Comparison of ENCODE assay signal across 11 cellular contexts in genomic region chr1:100955322-100955721, GRCh38. TPM values are rescaled to one million over a fixed set of nuclear protein-coding genes. Genes with fewer than 3 reads are reported as not detected.
DNase-seq lines count a peak whose midpoint lies in the region; ATAC-seq, FAIRE-seq and TF ChIP-seq lines count a peak whose summit lies in the region.
"Had no signal": no experiment of that assay in that cellular context is flagged by ENCODE, and none has a peak within 500 bp of the region (broad histone marks: within the 10 kb centered on the region; RNA-seq: fewer than 3 reads in every experiment).

No MANE protein-coding gene starts in this region.

- no peak for TF ChIP-seq POLR2A in GM12892 (IDR thresholded peaks at IDR 0.05; ENCODE audit: low read depth, low read length)

- FAIRE-seq in GM12892 (lab: Jason Lieb, UNC) = peak; percentile 21

- H3K27me3 ChIP-seq in A673 (replicated peaks; ENCODE audit: insufficient read depth, low read depth, low read length, poor library complexity) (no peaks in the 10 kb centered on the region), lower lobe of right lung (ENCODE audit: low read depth) (no peaks in the 10 kb centered on the region)
- H3K27me3 ChIP-seq: suprapubic skin had no signal

- peaks cover 61% of the 10 kb centered on the region for H3K4me1 Mint-ChIP-seq in activated naive CD8-positive, alpha-beta T cell treated with anti-CD3 and anti-CD28 coated beads, Interleukin-2, amount 50 U/mL, for 24 hours

- no peak overlapping the region for H3K4me3 ChIP-seq in A673 (ENCODE audit: low read depth, low read length, poor library complexity, severe bottlenecking)
- H3K4me3 ChIP-seq in foreskin fibroblast (ENCODE audit: low read depth in 1 of 2, low read length in 2 of 2) = no peak overlapping the region
- no peak overlapping the region for H3K4me3 ChIP-seq in lower lobe of right lung
- H3K4me3 ChIP-seq: suprapubic skin had no signal

- no peaks in the 10 kb centered on the region for H3K9me3 ChIP-seq in A673 (ENCODE audit: low read depth, low read length, poor library complexity, severe bottlenecking)
- no peaks in the 10 kb centered on the region for H3K9me3 ChIP-seq in lower lobe of right lung
- H3K9me3 ChIP-seq: suprapubic skin had no signal

- ATAC-seq in activated naive CD8-positive, alpha-beta T cell treated with anti-CD3 and anti-CD28 coated beads, Interleukin-2, amount 50 U/mL, for 24 hours = peak; percentile 47
- ATAC-seq in lower lobe of right lung = no peak
- ATAC-seq: naive thymus-derived CD4-positive, alpha-beta T cell had no signal

- no peaks in the 10 kb centered on the region for H3K27me3 Mint-ChIP-seq in activated naive CD8-positive, alpha-beta T cell treated with anti-CD3 and anti-CD28 coated beads, Interleukin-2, amount 50 U/mL, for 24 hours
- H3K27me3 Mint-ChIP-seq: naive thymus-derived CD4-positive, alpha-beta T cell had no signal

- no peak overlapping the region for H3K4me3 Mint-ChIP-seq in activated naive CD8-positive, alpha-beta T cell treated with anti-CD3 and anti-CD28 coated beads, Interleukin-2, amount 50 U/mL, for 24 hours

- H3K4me1 ChIP-seq in A673 (ENCODE audit: insufficient read depth, low read length, poor library complexity, severe bottlenecking) (peaks cover 47% of the 10 kb centered on the region), lower lobe of right lung (peaks cover 13% of the 10 kb centered on the region)

- peak overlapping the region; percentile 45 for H3K27ac ChIP-seq in A673 (ENCODE audit: low read depth, low read length, poor library complexity, severe bottlenecking)
- H3K27ac ChIP-seq in lower lobe of right lung = no peak overlapping the region
- H3K27ac ChIP-seq: suprapubic skin had no signal

- intact Hi-C loops in A673 (cut with micrococcal nuclease; ENCODE audit: unreplicated experiment) = loop anchor here (10.0 kb wide), 1 partner anchor 279 kb away; the partner anchor contains the start of gene S1PR1
- intact Hi-C loops in lower lobe of right lung (cut with DNase I) = no loop called here

- H3K36me3 ChIP-seq in A673 (ENCODE audit: insufficient read depth, low read length, poor library complexity, severe bottlenecking) = peaks cover 4% of the 10 kb centered on the region
- H3K36me3 ChIP-seq in lower lobe of right lung = peaks cover 5% of the 10 kb centered on the region

- H3K36me3 Mint-ChIP-seq in activated naive CD8-positive, alpha-beta T cell treated with anti-CD3 and anti-CD28 coated beads, Interleukin-2, amount 50 U/mL, for 24 hours (ENCODE audit: low read depth) = peaks cover 58% of the 10 kb centered on the region

- DNase-seq in A673 (ENCODE audit: low spot score) = peak; percentile 86
- no peak for DNase-seq in GM12892 (ENCODE audit: insufficient read length)
- no peak for DNase-seq in activated naive CD8-positive, alpha-beta T cell treated with anti-CD3 and anti-CD28 coated beads, Interleukin-2, amount 50 U/mL, for 24 hours
- peak; percentile 73 to 88 for DNase-seq in foreskin fibroblast
- no peak for DNase-seq in OCI-M1 (lab: John Stamatoyannopoulos, UW)
- no peak for DNase-seq in NCI-H774 (lab: John Stamatoyannopoulos, UW)
- no peak for DNase-seq in lower lobe of right lung
- DNase-seq in KG1 (lab: John Stamatoyannopoulos, UW) = no peak
- DNase-seq: Calu3; naive thymus-derived CD4-positive, alpha-beta T cell had no signal

- POLR2A ChIA-PET in A673 (lab: Charles Lee; ENCODE audit: low non-redundant PET) = no interaction called here

- peaks cover 35% of the 10 kb centered on the region for H3K9me3 Mint-ChIP-seq in activated naive CD8-positive, alpha-beta T cell treated with anti-CD3 and anti-CD28 coated beads, Interleukin-2, amount 50 U/mL, for 24 hours

- TF ChIP-seq CTCF in A673 (conservative IDR thresholded peaks at IDR 0.05; ENCODE audit: low read depth, low read length) (no peak), foreskin fibroblast (IDR thresholded peaks at IDR 0.05; ENCODE audit: low read depth, low read length) (no peak), lower lobe of right lung (IDR thresholded peaks at IDR 0.05) (no peak)

- H3K27ac Mint-ChIP-seq in activated naive CD8-positive, alpha-beta T cell treated with anti-CD3 and anti-CD28 coated beads, Interleukin-2, amount 50 U/mL, for 24 hours = no peak overlapping the region

- CTCF ChIA-PET in A673 (lab: Charles Lee) = interaction anchor here (1.2 kb wide), 1 partner anchor 333 kb away, joined by 3 read pairs; no protein-coding TSS in a partner anchor

- no TSS peak for BruUV-seq in A673 (replicated peaks; lab: Mats Ljungman, UMichigan)

RNA-seq across cellular contexts. Expression of gene SLC30A7, which starts 59.4 kb away (rescaled TPM):
- total RNA-seq in A673 (2021) (31.2 and 31.4 TPM in 2 replicates), lower lobe of right lung (35.6 TPM)
- polyA plus RNA-seq in GM12892 (2012; ENCODE audit: missing spikeins) = 10.9 TPM

Comparison
In these comparisons a context has a peak if more than half of its experiments do, and no peak if none do; other contexts are left out.
1. DNase-seq: peak in A673 (single experiment) and foreskin fibroblast (2 of 2); none in GM12892 (single experiment), activated naive CD8-positive, alpha-beta T cell treated with anti-CD3 and anti-CD28 coated beads, Interleukin-2, amount 50 U/mL, for 24 hours (single experiment), OCI-M1 (single experiment), NCI-H774 (single experiment), lower lobe of right lung (single experiment) and KG1 (single experiment).